In the genomic region with DNA sequence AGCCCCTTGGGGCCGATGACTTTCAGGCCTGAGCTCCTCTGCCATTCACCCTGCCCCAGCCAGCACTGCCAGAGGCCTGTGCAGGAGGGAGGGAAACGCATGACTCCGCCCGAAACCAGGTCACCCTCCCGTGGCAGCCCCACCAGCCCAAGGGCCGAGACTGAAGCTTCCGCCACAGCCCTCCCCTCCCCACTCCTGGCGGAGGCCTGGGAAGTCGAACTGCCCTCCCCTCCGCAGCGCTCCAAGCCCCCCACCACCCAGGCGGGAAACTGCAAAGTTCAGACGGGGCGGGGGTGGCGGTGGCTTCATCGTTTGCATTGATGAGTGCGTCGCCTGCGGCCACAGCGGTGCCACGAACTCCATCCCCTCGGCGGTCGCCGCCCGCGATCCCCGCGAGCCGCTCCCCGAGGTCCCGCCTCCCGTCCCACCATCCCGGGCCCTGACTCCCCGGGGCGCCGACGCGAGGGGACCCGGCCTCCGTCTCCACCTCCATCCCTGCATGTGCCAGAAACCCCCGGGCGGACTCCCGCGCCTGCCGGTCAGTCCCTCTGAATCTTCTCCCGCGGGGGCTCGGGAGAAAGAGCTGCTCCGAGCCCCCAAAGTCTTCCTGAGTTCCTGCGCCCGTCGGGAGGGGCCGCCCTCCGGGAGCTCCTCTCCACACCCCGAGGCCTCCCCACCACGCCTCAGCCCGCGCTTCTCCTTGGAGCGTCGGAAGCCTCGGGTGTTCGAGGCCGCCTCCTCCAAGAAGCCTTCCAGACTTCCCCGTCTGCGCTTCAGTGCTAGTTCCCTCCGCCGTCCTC, we compare ENCODE assay signal across 8 cellular contexts.
DNase-seq lines count a peak whose midpoint lies in the region; ATAC-seq and TF ChIP-seq lines count a peak whose summit lies in the region.
"Had no signal": no experiment of that assay in that cellular context is flagged by ENCODE, and none has a peak within 500 bp of the region (broad histone marks: within the 10 kb centered on the region; RNA-seq: fewer than 3 reads in every experiment).

No MANE protein-coding gene starts in this region.

- H3K4me3 ChIP-seq in GM12864 (ENCODE audit: low read depth, low read length) (peak overlapping the region; percentile 86), coronary artery (peak overlapping the region; percentile 68), muscle layer of colon (ENCODE audit: low read depth in 1 of 2, low read length in 2 of 2) (peak overlapping the region; percentile 32 to 47)

- H3K9ac ChIP-seq in muscle layer of colon (ENCODE audit: low read length): no peak overlapping the region

- DNase-seq in GM12864 (ENCODE audit: low read depth): no peak
- peak; percentile 36 for DNase-seq in NOMO-1 treated with DMSO at 0.1 percent for 48 hours (lab: John Stamatoyannopoulos, UW; ENCODE audit: unreplicated experiment)
- DNase-seq in coronary artery (ENCODE audit: low spot score): no peak
- DNase-seq in NCI-H1105 treated with DMSO at 0.1 percent for 48 hours (lab: John Stamatoyannopoulos, UW): no peak

- ATAC-seq in GM21737 (IDR thresholded peaks at IDR 0.05; ENCODE audit: unreplicated experiment): peak; percentile 39
- ATAC-seq in GM18520 (IDR thresholded peaks at IDR 0.05; ENCODE audit: unreplicated experiment): no peak

- H3K36me3 ChIP-seq in muscle layer of colon (ENCODE audit: insufficient read depth, low read length): no peaks in the 10 kb centered on the region
- H3K36me3 ChIP-seq: adrenal gland had no signal

- no peaks in the 10 kb centered on the region for H3K9me3 ChIP-seq in muscle layer of colon (ENCODE audit: low read length)
- H3K9me3 ChIP-seq: adrenal gland had no signal

- peaks cover 0 to 18% of the 10 kb centered on the region in 2 donors for H3K27me3 ChIP-seq in muscle layer of colon (ENCODE audit: control insufficient read depth in 1 of 2, insufficient read depth in 2 of 2, low read length in 2 of 2)

- no peaks in the 10 kb centered on the region for H3K4me1 ChIP-seq in muscle layer of colon (ENCODE audit: insufficient read depth, low read length)

- TF ChIP-seq CTCF in GM12864 (IDR thresholded peaks at IDR 0.05; ENCODE audit: low read depth, low read length, missing control alignments): no peak
- no peak for TF ChIP-seq CTCF in coronary artery (IDR thresholded peaks at IDR 0.05)

- peak overlapping the region in 1 of 2 donors; percentile 33 for H3K27ac ChIP-seq in coronary artery
- no peak overlapping the region for H3K27ac ChIP-seq in muscle layer of colon (ENCODE audit: low read depth, low read length)
